ENCODE assay signal across 14 cellular contexts in genomic region chr11:64048042-64048854, GRCh38. TPM values are rescaled to one million over a fixed set of nuclear protein-coding genes. Genes with fewer than 3 reads are reported as not detected.
DNase-seq lines count a peak whose midpoint lies in the region; ATAC-seq lines count a peak whose summit lies in the region.
"Had no signal": no experiment of that assay in that cellular context is flagged by ENCODE, and none has a peak within 500 bp of the region (broad histone marks: within the 10 kb centered on the region; RNA-seq: fewer than 3 reads in every experiment).

No MANE protein-coding gene starts in this region.

- DNase-seq in LHCN-M2 (ENCODE audit: low read depth) (peak; percentile 9), cerebellum (ENCODE audit: low spot score) (peak; percentile 60), medulla oblongata (ENCODE audit: extremely low spot score) (peak; percentile 98), skeletal muscle cell (ENCODE audit: low read depth) (peak; percentile 20), NCI-H510A (lab: John Stamatoyannopoulos, UW) (no peak)
- DNase-seq: DMS79, left colon, natural killer cell, NCI-H2029, NCI-H748 treated with DMSO at 0.1 percent for 48 hours, T-helper 2 cell had no signal

- no peak for ATAC-seq in GM19324 (IDR thresholded peaks at IDR 0.05; ENCODE audit: low FRiP score, unreplicated experiment)
- no peak for ATAC-seq in HG02938 (IDR thresholded peaks at IDR 0.05; ENCODE audit: unreplicated experiment)
- ATAC-seq: left colon, natural killer cell had no signal

- H3K4me3 ChIP-seq in skeletal muscle cell (ENCODE audit: low read depth, low read length), result no peak overlapping the region

RNA-seq across cellular contexts. Expression of gene FLRT1, which starts 12.5 kb away (rescaled TPM):
- not detected in 2 replicates for total RNA-seq in LHCN-M2 (2014; rRNA removed)
- polyA plus RNA-seq in LHCN-M2 (2012), result 0.19 TPM
- 3.7 TPM for total RNA-seq in cerebellum
- total RNA-seq: endothelial cell of umbilical vein, natural killer cell had no signal
- polyA plus RNA-seq: endothelial cell of umbilical vein had no signal
